8 cellular contexts compared by ENCODE assay signal in the genomic region with DNA sequence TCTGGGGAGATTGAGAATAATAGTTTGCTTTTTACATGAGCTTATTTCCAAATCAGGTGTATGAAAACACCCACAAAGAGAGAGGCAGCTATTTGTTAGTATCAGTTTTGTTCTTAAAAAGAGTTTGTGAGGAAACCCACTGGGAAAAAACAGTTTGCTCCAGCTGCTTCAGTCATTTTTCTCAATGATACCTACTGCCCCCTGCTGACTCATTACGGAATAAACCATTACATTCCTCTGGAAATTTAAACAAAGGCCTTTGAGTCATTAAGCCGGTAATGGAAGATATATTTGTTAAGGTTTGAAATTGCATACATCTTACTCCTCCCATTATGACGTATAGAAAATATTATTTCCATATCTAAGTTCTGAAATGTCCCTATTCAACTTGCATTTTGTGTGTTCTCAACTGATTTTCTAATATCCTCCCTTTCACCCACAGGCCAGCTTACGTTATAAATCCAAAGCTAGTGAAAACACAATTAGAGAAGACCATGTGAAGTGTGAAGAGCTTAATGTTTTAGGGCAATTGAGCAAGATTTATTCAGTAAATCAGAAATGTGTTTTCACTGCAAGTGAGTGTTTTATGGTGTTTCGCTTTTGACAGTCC.
A peak's percentile ranks its signal among the peaks of the same experiment; 100 is the strongest.
DNase-seq lines count a peak whose midpoint lies in the region; ATAC-seq, FAIRE-seq and TF ChIP-seq lines count a peak whose summit lies in the region.

No MANE protein-coding gene starts in this region.

- H3K27ac ChIP-seq in CD8-positive, alpha-beta memory T cell (ENCODE audit: low read depth, low read length): no peak overlapping the region

- no peaks in the 10 kb centered on the region for H3K4me1 ChIP-seq in CD8-positive, alpha-beta memory T cell (ENCODE audit: insufficient read depth, low read length)

- no TSS peak for BruUV-seq in Calu3 (replicated peaks; lab: Mats Ljungman, UMichigan)

- no peaks in the 10 kb centered on the region for H3K9me3 ChIP-seq in CD8-positive, alpha-beta memory T cell (ENCODE audit: low read length)

- TF ChIP-seq CTCF in Calu3 (IDR thresholded peaks at IDR 0.05; ENCODE audit: unreplicated experiment): peak; percentile 53
- TF ChIP-seq CTCF in bronchial epithelial cell (IDR thresholded peaks at IDR 0.05; ENCODE audit: insufficient read depth, low read length, severe bottlenecking): peak; percentile 52

- CTCF ChIA-PET in Calu3 (lab: Charles Lee): interaction anchor here (0.7 to 2.0 kb wide), 4 partner anchors 9 to 609 kb away, joined by 3 to 11 read pairs (median 5); no protein-coding TSS in a partner anchor
- CTCF ChIA-PET in CD8-positive, alpha-beta memory T cell (lab: Charles Lee): no interaction called here

- DNase-seq in Calu3 (peak; percentile 57), HCEC 1CT (peak; percentile 27), NCI-H345 treated with DMSO at 0.1 percent for 48 hours (lab: John Stamatoyannopoulos, UW; ENCODE audit: unreplicated experiment) (peak; percentile 26), bronchial epithelial cell (ENCODE audit: low read depth) (peak; percentile 73), midbrain (lab: John Stamatoyannopoulos, UW) (peak; percentile 77)
- DNase-seq in CD8-positive, alpha-beta memory T cell: no peak
- no peak for DNase-seq in activated naive CD8-positive, alpha-beta T cell treated with anti-CD3 and anti-CD28 coated beads, Interleukin-2, amount 50 U/mL, for 24 hours

- no peaks in the 10 kb centered on the region for H3K36me3 Mint-ChIP-seq in Calu3 (ENCODE audit: insufficient read depth, unreplicated experiment)
- H3K36me3 Mint-ChIP-seq in CD8-positive, alpha-beta memory T cell: no peaks in the 10 kb centered on the region
- H3K36me3 Mint-ChIP-seq in activated naive CD8-positive, alpha-beta T cell treated with anti-CD3 and anti-CD28 coated beads, Interleukin-2, amount 50 U/mL, for 24 hours (ENCODE audit: low read depth): no peaks in the 10 kb centered on the region

- POLR2A ChIA-PET in CD8-positive, alpha-beta memory T cell (lab: Charles Lee): no interaction called here

- no peak for FAIRE-seq in bronchial epithelial cell (lab: Jason Lieb, UNC)

- no peak overlapping the region for H3K27ac Mint-ChIP-seq in Calu3 (ENCODE audit: unreplicated experiment)
- no peak overlapping the region for H3K27ac Mint-ChIP-seq in CD8-positive, alpha-beta memory T cell
- H3K27ac Mint-ChIP-seq in activated naive CD8-positive, alpha-beta T cell treated with anti-CD3 and anti-CD28 coated beads, Interleukin-2, amount 50 U/mL, for 24 hours: no peak overlapping the region

- no peak overlapping the region for H3K4me3 ChIP-seq in bronchial epithelial cell (ENCODE audit: low read depth, low read length)
- H3K4me3 ChIP-seq in CD8-positive, alpha-beta memory T cell (ENCODE audit: low read length): no peak overlapping the region

- no peaks in the 10 kb centered on the region for H3K27me3 Mint-ChIP-seq in Calu3 (ENCODE audit: unreplicated experiment)
- H3K27me3 Mint-ChIP-seq in CD8-positive, alpha-beta memory T cell: peaks cover 0 to 1% of the 10 kb centered on the region in 2 donors
- no peaks in the 10 kb centered on the region for H3K27me3 Mint-ChIP-seq in activated naive CD8-positive, alpha-beta T cell treated with anti-CD3 and anti-CD28 coated beads, Interleukin-2, amount 50 U/mL, for 24 hours

- no peaks in the 10 kb centered on the region for H3K27me3 ChIP-seq in bronchial epithelial cell (ENCODE audit: control insufficient read depth, insufficient read depth, low read length)
- no peaks in the 10 kb centered on the region for H3K27me3 ChIP-seq in CD8-positive, alpha-beta memory T cell (ENCODE audit: insufficient read depth, low read length, poor library complexity, severe bottlenecking)

- no peaks in the 10 kb centered on the region for H3K4me1 Mint-ChIP-seq in Calu3 (ENCODE audit: low read depth, unreplicated experiment)
- H3K4me1 Mint-ChIP-seq in CD8-positive, alpha-beta memory T cell: no peaks in the 10 kb centered on the region
- H3K4me1 Mint-ChIP-seq in activated naive CD8-positive, alpha-beta T cell treated with anti-CD3 and anti-CD28 coated beads, Interleukin-2, amount 50 U/mL, for 24 hours: no peaks in the 10 kb centered on the region

- H3K9me3 Mint-ChIP-seq in Calu3 (ENCODE audit: low read depth, unreplicated experiment): no peaks in the 10 kb centered on the region
- H3K9me3 Mint-ChIP-seq in CD8-positive, alpha-beta memory T cell: peaks cover 0 to 26% (median 5%) of the 10 kb centered on the region in 5 donors
- H3K9me3 Mint-ChIP-seq in activated naive CD8-positive, alpha-beta T cell treated with anti-CD3 and anti-CD28 coated beads, Interleukin-2, amount 50 U/mL, for 24 hours: peaks cover 5% of the 10 kb centered on the region

- intact Hi-C loops in Calu3 (cut with micrococcal nuclease; ENCODE audit: unreplicated experiment): loop anchor here (2.0 to 5.0 kb wide), 2 partner anchors 394 to 406 kb away; no protein-coding TSS in a partner anchor

- H3K36me3 ChIP-seq in bronchial epithelial cell (ENCODE audit: control insufficient read depth, insufficient read depth, low read length): no peaks in the 10 kb centered on the region
- no peaks in the 10 kb centered on the region for H3K36me3 ChIP-seq in CD8-positive, alpha-beta memory T cell (ENCODE audit: insufficient read depth, low read length)

- no peak overlapping the region for H3K4me3 Mint-ChIP-seq in Calu3 (ENCODE audit: low read depth, unreplicated experiment)
- H3K4me3 Mint-ChIP-seq in CD8-positive, alpha-beta memory T cell: no peak overlapping the region
- no peak overlapping the region for H3K4me3 Mint-ChIP-seq in activated naive CD8-positive, alpha-beta T cell treated with anti-CD3 and anti-CD28 coated beads, Interleukin-2, amount 50 U/mL, for 24 hours

- no peak for ATAC-seq in activated naive CD8-positive, alpha-beta T cell treated with anti-CD3 and anti-CD28 coated beads, Interleukin-2, amount 50 U/mL, for 24 hours
- ATAC-seq in HG03342 (IDR thresholded peaks at IDR 0.05; ENCODE audit: unreplicated experiment): no peak

Comparison
In these comparisons a context has a peak if more than half of its experiments do, and no peak if none do; other contexts are left out.
1. DNase-seq: peak in Calu3 (single experiment), HCEC 1CT (single experiment), NCI-H345 treated with DMSO at 0.1 percent for 48 hours (single experiment), bronchial epithelial cell (single experiment) and midbrain (single experiment); none in CD8-positive, alpha-beta memory T cell (0 of 5) and activated naive CD8-positive, alpha-beta T cell treated with anti-CD3 and anti-CD28 coated beads, Interleukin-2, amount 50 U/mL, for 24 hours (single experiment).